ENCODE assay signal across 8 cellular contexts in the genomic region with DNA sequence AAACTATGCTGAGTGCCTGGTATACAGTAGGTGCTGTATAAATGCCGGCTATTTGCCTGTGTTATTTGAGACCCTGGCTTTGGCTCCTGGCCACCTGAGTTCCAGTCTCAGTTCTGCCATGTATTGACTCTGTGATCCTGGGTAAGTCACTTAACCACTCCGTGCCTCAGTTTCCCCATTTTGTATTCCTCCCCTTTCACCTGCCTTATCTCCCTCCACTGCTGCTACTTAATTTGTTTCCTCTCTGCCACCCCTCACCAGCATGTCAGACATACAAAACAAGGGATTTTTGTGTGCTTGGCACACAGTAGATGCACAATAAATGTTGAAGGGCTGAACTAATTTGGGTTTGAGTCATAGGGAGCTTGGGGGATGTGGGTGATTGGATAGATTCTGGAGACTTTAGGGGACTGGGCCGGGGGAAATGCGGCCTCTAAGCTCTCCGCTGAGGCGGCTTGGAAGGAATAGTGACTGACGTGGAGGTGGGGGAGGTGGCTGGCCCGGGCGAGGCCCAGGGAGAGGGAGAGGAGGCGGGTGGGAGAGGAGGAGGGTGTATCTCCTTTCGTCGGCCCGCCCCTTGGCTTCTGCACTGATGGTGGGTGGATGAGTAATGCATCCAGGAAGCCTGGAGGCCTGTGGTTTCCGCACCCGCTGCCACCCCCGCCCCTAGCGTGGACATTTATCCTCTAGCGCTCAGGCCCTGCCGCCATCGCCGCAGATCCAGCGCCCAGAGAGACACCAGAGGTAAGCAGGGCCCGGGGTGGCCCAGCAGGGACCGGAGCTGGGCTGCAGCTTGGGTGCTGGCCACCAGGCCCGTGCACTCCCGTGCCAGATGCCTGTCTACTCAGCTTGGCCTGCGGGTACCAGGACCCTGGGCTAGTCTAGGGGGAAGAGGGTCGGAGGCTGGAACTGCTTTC. TPM values are rescaled to one million over a fixed set of nuclear protein-coding genes. Genes with fewer than 3 reads are reported as not detected.
A peak's percentile ranks its signal among the peaks of the same experiment; 100 is the strongest.
DNase-seq lines count a peak whose midpoint lies in the region; ATAC-seq, FAIRE-seq and TF ChIP-seq lines count a peak whose summit lies in the region.

TIMP1 (plus strand) TSS at position 706 of the 917 bp plus-strand sequence. CDS start 980 bp downstream, outside the sequence.

- no peaks in the 10 kb centered on the region for H3K9me3 Mint-ChIP-seq in neural crest cell
- no peaks in the 10 kb centered on the region for H3K9me3 Mint-ChIP-seq in stimulated activated naive CD8-positive, alpha-beta T cell treated with anti-CD3 and anti-CD28 coated beads, Interleukin-15, amount 100 ng/mL, for 72 hours

- peaks cover 9% of the 10 kb centered on the region for H3K36me3 ChIP-seq in RWPE2 (ENCODE audit: low read depth)

- FAIRE-seq in GM19239 (lab: Jason Lieb, UNC): peak; percentile 94

- peaks cover 2% of the 10 kb centered on the region for H3K27me3 Mint-ChIP-seq in neural crest cell (ENCODE audit: low read depth)
- no peaks in the 10 kb centered on the region for H3K27me3 Mint-ChIP-seq in stimulated activated naive CD8-positive, alpha-beta T cell treated with anti-CD3 and anti-CD28 coated beads, Interleukin-15, amount 100 ng/mL, for 72 hours

- no peaks in the 10 kb centered on the region for H3K27me3 ChIP-seq in RWPE2 (ENCODE audit: insufficient read depth, poor library complexity, severe bottlenecking)

- no peaks in the 10 kb centered on the region for H3K9me3 ChIP-seq in RWPE2 (ENCODE audit: severe bottlenecking)

- H3K4me3 Mint-ChIP-seq in neural crest cell: peak within 1 kb of the TSS; percentile 70
- H3K4me3 Mint-ChIP-seq in stimulated activated naive CD8-positive, alpha-beta T cell treated with anti-CD3 and anti-CD28 coated beads, Interleukin-15, amount 100 ng/mL, for 72 hours: peak within 1 kb of the TSS; percentile 73 to 76

- peak within 1 kb of the TSS; percentile 56 for H3K27ac ChIP-seq in RWPE2 (ENCODE audit: poor library complexity, severe bottlenecking)

- TF ChIP-seq CTCF in RWPE2 (IDR thresholded peaks at IDR 0.05; ENCODE audit: poor library complexity, severe bottlenecking) (no peak), neural crest cell (conservative IDR thresholded peaks at IDR 0.05) (no peak)

- peak within 1 kb of the TSS; percentile 85 for H3K4me3 ChIP-seq in RWPE2 (ENCODE audit: severe bottlenecking)

- peak within 1 kb of the TSS; percentile 21 for H3K27ac Mint-ChIP-seq in neural crest cell (ENCODE audit: unreplicated experiment)
- H3K27ac Mint-ChIP-seq in stimulated activated naive CD8-positive, alpha-beta T cell treated with anti-CD3 and anti-CD28 coated beads, Interleukin-15, amount 100 ng/mL, for 72 hours: peak within 1 kb of the TSS in 1 of 2 donors; percentile 51

- H3K36me3 Mint-ChIP-seq in neural crest cell (ENCODE audit: low read depth): peaks cover 7% of the 10 kb centered on the region

- peak; percentile 68 for ATAC-seq in HG03439 (IDR thresholded peaks at IDR 0.05; ENCODE audit: unreplicated experiment)
- ATAC-seq in RWPE2 (ENCODE audit: low read depth): peak; percentile 92
- ATAC-seq in stimulated activated naive CD8-positive, alpha-beta T cell treated with anti-CD3 and anti-CD28 coated beads, Interleukin-15, amount 100 ng/mL, for 72 hours: peak; percentile 93

- peak; percentile 89 for DNase-seq in AG08396 (ENCODE audit: low spot score)
- DNase-seq in GM19239 (ENCODE audit: insufficient read length, low spot score): peak; percentile 65
- DNase-seq in RWPE2 (ENCODE audit: low spot score): peak; percentile 92
- peak; percentile 92 for DNase-seq in activated effector memory CD4-positive, alpha-beta T cell treated with anti-CD3 and anti-CD28 coated beads, Interleukin-2, amount 50 U/mL, for 16 hours
- peak; percentile 85 for DNase-seq in fibroblast of the conjunctiva (ENCODE audit: low read depth)
- DNase-seq in neural crest cell (ENCODE audit: low read depth, low spot score): peak; percentile 52
- DNase-seq in stimulated activated naive CD8-positive, alpha-beta T cell treated with anti-CD3 and anti-CD28 coated beads, Interleukin-15, amount 100 ng/mL, for 72 hours: peak; percentile 68 to 86

- peaks cover 19% of the 10 kb centered on the region for H3K4me1 Mint-ChIP-seq in neural crest cell
- H3K4me1 Mint-ChIP-seq in stimulated activated naive CD8-positive, alpha-beta T cell treated with anti-CD3 and anti-CD28 coated beads, Interleukin-15, amount 100 ng/mL, for 72 hours: peaks cover 50% of the 10 kb centered on the region

- peaks cover 8% of the 10 kb centered on the region for H3K4me1 ChIP-seq in RWPE2 (ENCODE audit: insufficient read depth, poor library complexity, severe bottlenecking)

RNA-seq across cellular contexts. Expression of gene TIMP1, which starts in this region (rescaled TPM):
- total RNA-seq in neural crest cell: 63.8 and 69.4 TPM in 2 replicates

Comparison
In these comparisons a context has a peak if more than half of its experiments do, and no peak if none do; other contexts are left out.
1. Peak in every context shown above with its lines: DNase-seq, ATAC-seq, H3K4me3 ChIP-seq and H3K27ac ChIP-seq.